Comparison of ENCODE assay signal across 2 cellular contexts in genomic region chr2:46564811-46565241, GRCh38.
TF ChIP-seq lines count a peak whose summit lies in the region.

No MANE protein-coding gene starts in this region.

TF ChIP-seq in A549, 52 proteins besides CTCF, POLR2A, EP300 and RAD21:
- TF ChIP-seq USF2 (IDR thresholded peaks at IDR 0.05) = peak; percentile 65
- TF ChIP-seq HOXA7 (CRISPR knock-in tag; IDR thresholded peaks at IDR 0.05) = no peak

TF ChIP-seq in HEK293T, 16 proteins besides CTCF, POLR2A, EP300 and RAD21 (continued from another document):
- no peak for TF ChIP-seq BHLHE40 (IDR thresholded peaks at IDR 0.05; ENCODE audit: borderline replicate concordance)
- no peak for TF ChIP-seq ZNF384 (IDR thresholded peaks at IDR 0.05)
